Comparison of ENCODE assay signal across 23 cellular contexts in the genomic region with DNA sequence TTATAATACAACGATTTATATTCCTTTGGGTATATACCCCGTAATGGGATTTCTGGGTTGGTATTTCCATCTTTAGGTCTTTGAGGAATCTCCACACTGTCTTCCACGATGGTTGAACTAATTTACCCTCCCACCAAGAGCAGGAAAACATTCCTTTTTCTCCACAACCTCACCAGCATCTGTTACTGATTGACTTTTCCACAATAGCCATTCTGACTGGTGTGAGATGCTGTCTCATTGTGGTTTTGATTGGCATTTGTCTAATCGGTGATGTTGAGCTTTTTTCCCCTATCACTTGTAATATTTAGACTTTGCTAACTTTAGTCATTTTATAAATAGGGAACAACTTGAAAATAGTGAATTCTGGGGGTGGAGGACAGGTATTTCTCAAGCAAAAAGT.
"Had no signal": no experiment of that assay in that cellular context is flagged by ENCODE, and none has a peak within 500 bp of the region (broad histone marks: within the 10 kb centered on the region; RNA-seq: fewer than 3 reads in every experiment).

No MANE protein-coding gene starts in this region.

- DNase-seq: activated CD4-positive, alpha-beta memory T cell treated with anti-CD3 and anti-CD28 coated beads for 36 hours; activated CD4-positive, alpha-beta T cell treated with anti-CD3 and anti-CD28 coated beads, Interleukin-2, amount 10 ng/mL, durations not matched to agents 7 days and 5 days; activated CD4-positive, CD25-positive, alpha-beta regulatory T cell; activated CD8-positive, alpha-beta memory T cell treated with anti-CD3 and anti-CD28 coated beads for 24 hours; activated gamma-delta T cell; activated naive CD4-positive, alpha-beta T cell treated with anti-CD3 and anti-CD28 coated beads for 36 hours; activated T-cell treated with anti-CD3 and anti-CD28 coated beads for 4 hours; activated T-cell treated with anti-CD3 and anti-CD28 coated beads, Interleukin-2, amount 50 U/mL, for 48 hours; amygdala; brain microvascular endothelial cell; MM.1S; NCI-H1105; NCI-H1436 treated with DMSO at 0.1 percent for 48 hours; NCI-H187; NCI-H2081; NCI-H510A treated with DMSO at 0.1 percent for 48 hours; PC-9; SIG-M5; T-helper 2 cell; T1000 had no signal

- H3K9me3 Mint-ChIP-seq: activated CD4-positive, alpha-beta memory T cell treated with anti-CD3 and anti-CD28 coated beads for 36 hours; activated CD4-positive, alpha-beta T cell treated with anti-CD3 and anti-CD28 coated beads, Interleukin-2, amount 10 ng/mL, durations not matched to agents 7 days and 5 days; activated naive CD4-positive, alpha-beta T cell treated with anti-CD3 and anti-CD28 coated beads for 36 hours; activated T-helper 17 cell treated with anti-CD3 and anti-CD28 coated beads, Interleukin-2, amount 50 U/mL, for 72 hours had no signal

- H3K27me3 Mint-ChIP-seq: activated CD4-positive, alpha-beta memory T cell treated with anti-CD3 and anti-CD28 coated beads for 36 hours; activated CD4-positive, alpha-beta T cell treated with anti-CD3 and anti-CD28 coated beads, Interleukin-2, amount 10 ng/mL, durations not matched to agents 7 days and 5 days; activated naive CD8-positive, alpha-beta T cell; activated T-helper 17 cell treated with anti-CD3 and anti-CD28 coated beads, Interleukin-2, amount 50 U/mL, for 72 hours had no signal

- H3K4me1 Mint-ChIP-seq: activated CD4-positive, alpha-beta T cell treated with anti-CD3 and anti-CD28 coated beads, Interleukin-2, amount 10 ng/mL, durations not matched to agents 7 days and 5 days; activated T-helper 17 cell treated with anti-CD3 and anti-CD28 coated beads, Interleukin-2, amount 50 U/mL, for 72 hours had no signal

- H2AFZ ChIP-seq: PC-9 had no signal

- ATAC-seq: activated T-helper 17 cell treated with anti-CD3 and anti-CD28 coated beads, Interleukin-2, amount 50 U/mL, for 72 hours had no signal

- H3K27me3 ChIP-seq: brain microvascular endothelial cell, cardiac muscle cell had no signal

- H3K27ac Mint-ChIP-seq: activated CD4-positive, alpha-beta memory T cell treated with anti-CD3 and anti-CD28 coated beads for 36 hours; activated CD4-positive, alpha-beta T cell treated with anti-CD3 and anti-CD28 coated beads, Interleukin-2, amount 10 ng/mL, durations not matched to agents 7 days and 5 days; activated naive CD4-positive, alpha-beta T cell treated with anti-CD3 and anti-CD28 coated beads for 36 hours; activated naive CD8-positive, alpha-beta T cell; activated T-helper 17 cell treated with anti-CD3 and anti-CD28 coated beads, Interleukin-2, amount 50 U/mL, for 72 hours had no signal

- H3K4me3 Mint-ChIP-seq: activated CD4-positive, alpha-beta memory T cell treated with anti-CD3 and anti-CD28 coated beads for 36 hours; activated CD4-positive, alpha-beta T cell treated with anti-CD3 and anti-CD28 coated beads, Interleukin-2, amount 10 ng/mL, durations not matched to agents 7 days and 5 days; activated naive CD4-positive, alpha-beta T cell treated with anti-CD3 and anti-CD28 coated beads for 36 hours; activated naive CD8-positive, alpha-beta T cell; activated T-helper 17 cell treated with anti-CD3 and anti-CD28 coated beads, Interleukin-2, amount 50 U/mL, for 72 hours had no signal

- H3K27ac ChIP-seq: brain microvascular endothelial cell, cardiac muscle cell, PC-9 had no signal

- H3K4me2 ChIP-seq: PC-9 had no signal

- H3K4me3 ChIP-seq: cardiac muscle cell, PC-9 had no signal
